ENCODE assay signal across 1 cellular context in the genomic region with DNA sequence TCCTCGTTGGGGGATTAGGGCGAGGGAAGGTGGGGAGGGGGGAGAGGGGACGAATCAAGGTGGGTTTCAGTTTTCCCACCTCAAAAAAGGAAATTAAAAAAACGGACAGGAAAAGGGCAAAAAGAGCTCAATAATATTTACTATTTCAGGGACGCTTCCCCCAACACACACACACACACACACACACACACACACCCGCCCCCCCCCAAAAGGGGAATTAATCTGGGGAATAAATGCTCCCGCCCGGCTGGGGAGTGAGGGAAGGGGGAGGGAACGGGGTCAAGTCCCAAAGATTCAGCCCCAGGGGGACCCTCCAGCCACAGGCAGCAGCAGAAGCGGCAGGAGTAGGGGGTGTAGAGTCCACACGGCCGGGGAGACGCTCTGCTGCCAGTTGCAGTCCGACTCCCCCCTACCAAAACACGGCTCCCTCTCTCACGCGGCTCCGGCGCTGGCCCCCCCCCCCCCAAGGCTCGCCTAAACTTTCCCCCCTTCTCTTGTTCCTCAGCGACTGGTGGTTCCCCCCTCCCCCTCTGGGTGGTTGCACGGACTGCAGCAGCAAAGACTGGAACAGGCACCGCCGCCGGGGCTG.
TF ChIP-seq lines count a peak whose summit lies in the region.

No MANE protein-coding gene starts in this region.

TF ChIP-seq in K562, 482 proteins besides CTCF, POLR2A, EP300 and RAD21 (continued from another document and continues in another):
- TF ChIP-seq, protein P1, sequence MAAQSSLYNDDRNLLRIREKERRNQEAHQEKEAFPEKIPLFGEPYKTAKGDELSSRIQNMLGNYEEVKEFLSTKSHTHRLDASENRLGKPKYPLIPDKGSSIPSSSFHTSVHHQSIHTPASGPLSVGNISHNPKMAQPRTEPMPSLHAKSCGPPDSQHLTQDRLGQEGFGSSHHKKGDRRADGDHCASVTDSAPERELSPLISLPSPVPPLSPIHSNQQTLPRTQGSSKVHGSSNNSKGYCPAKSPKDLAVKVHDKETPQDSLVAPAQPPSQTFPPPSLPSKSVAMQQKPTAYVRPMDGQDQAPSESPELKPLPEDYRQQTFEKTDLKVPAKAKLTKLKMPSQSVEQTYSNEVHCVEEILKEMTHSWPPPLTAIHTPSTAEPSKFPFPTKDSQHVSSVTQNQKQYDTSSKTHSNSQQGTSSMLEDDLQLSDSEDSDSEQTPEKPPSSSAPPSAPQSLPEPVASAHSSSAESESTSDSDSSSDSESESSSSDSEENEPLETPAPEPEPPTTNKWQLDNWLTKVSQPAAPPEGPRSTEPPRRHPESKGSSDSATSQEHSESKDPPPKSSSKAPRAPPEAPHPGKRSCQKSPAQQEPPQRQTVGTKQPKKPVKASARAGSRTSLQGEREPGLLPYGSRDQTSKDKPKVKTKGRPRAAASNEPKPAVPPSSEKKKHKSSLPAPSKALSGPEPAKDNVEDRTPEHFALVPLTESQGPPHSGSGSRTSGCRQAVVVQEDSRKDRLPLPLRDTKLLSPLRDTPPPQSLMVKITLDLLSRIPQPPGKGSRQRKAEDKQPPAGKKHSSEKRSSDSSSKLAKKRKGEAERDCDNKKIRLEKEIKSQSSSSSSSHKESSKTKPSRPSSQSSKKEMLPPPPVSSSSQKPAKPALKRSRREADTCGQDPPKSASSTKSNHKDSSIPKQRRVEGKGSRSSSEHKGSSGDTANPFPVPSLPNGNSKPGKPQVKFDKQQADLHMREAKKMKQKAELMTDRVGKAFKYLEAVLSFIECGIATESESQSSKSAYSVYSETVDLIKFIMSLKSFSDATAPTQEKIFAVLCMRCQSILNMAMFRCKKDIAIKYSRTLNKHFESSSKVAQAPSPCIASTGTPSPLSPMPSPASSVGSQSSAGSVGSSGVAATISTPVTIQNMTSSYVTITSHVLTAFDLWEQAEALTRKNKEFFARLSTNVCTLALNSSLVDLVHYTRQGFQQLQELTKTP (IDR thresholded peaks at IDR 0.05; ENCODE audit: low read depth in 1 of 2, partially characterized antibody in 2 of 2) = no peak
- TF ChIP-seq, protein P2, sequence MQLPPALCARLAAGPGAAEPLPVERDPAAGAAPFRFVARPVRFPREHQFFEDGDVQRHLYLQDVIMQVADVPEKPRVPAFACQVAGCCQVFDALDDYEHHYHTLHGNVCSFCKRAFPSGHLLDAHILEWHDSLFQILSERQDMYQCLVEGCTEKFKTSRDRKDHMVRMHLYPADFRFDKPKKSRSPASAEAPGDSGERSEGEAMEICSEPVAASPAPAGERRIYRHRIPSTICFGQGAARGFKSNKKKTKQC (CRISPR knock-in tag; IDR thresholded peaks at IDR 0.05) = no peak; the same call in 1 of the 2 replicates
- TF ChIP-seq SAP30 (IDR thresholded peaks at IDR 0.05; ENCODE audit: borderline replicate concordance, insufficient read depth, low read depth, low read length, poor library complexity, severe bottlenecking) = peak; percentile 38
- no peak for TF ChIP-seq HDAC8 (tag; IDR thresholded peaks at IDR 0.05)
- 0 out of 2 replicates have a peak, but pooled peaks have one; percentile 67 for TF ChIP-seq KAT7 (CRISPR knock-in tag; IDR thresholded peaks at IDR 0.05; ENCODE audit: borderline replicate concordance)
- TF ChIP-seq, protein P3, sequence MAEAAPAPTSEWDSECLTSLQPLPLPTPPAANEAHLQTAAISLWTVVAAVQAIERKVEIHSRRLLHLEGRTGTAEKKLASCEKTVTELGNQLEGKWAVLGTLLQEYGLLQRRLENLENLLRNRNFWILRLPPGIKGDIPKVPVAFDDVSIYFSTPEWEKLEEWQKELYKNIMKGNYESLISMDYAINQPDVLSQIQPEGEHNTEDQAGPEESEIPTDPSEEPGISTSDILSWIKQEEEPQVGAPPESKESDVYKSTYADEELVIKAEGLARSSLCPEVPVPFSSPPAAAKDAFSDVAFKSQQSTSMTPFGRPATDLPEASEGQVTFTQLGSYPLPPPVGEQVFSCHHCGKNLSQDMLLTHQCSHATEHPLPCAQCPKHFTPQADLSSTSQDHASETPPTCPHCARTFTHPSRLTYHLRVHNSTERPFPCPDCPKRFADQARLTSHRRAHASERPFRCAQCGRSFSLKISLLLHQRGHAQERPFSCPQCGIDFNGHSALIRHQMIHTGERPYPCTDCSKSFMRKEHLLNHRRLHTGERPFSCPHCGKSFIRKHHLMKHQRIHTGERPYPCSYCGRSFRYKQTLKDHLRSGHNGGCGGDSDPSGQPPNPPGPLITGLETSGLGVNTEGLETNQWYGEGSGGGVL (CRISPR knock-in tag; IDR thresholded peaks at IDR 0.05) = no peak
- no peak for TF ChIP-seq NR1H2 (CRISPR knock-in tag; IDR thresholded peaks at IDR 0.05)
- no peak for TF ChIP-seq GTF2A2 (tag; IDR thresholded peaks at IDR 0.05)
- no peak for TF ChIP-seq ZNF780A (CRISPR knock-in tag; IDR thresholded peaks at IDR 0.05)
- TF ChIP-seq, protein P4, sequence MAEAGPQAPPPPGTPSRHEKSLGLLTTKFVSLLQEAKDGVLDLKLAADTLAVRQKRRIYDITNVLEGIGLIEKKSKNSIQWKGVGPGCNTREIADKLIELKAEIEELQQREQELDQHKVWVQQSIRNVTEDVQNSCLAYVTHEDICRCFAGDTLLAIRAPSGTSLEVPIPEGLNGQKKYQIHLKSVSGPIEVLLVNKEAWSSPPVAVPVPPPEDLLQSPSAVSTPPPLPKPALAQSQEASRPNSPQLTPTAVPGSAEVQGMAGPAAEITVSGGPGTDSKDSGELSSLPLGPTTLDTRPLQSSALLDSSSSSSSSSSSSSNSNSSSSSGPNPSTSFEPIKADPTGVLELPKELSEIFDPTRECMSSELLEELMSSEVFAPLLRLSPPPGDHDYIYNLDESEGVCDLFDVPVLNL (CRISPR knock-in tag; IDR thresholded peaks at IDR 0.05; ENCODE audit: low read depth) = no peak
- TF ChIP-seq, protein P5, sequence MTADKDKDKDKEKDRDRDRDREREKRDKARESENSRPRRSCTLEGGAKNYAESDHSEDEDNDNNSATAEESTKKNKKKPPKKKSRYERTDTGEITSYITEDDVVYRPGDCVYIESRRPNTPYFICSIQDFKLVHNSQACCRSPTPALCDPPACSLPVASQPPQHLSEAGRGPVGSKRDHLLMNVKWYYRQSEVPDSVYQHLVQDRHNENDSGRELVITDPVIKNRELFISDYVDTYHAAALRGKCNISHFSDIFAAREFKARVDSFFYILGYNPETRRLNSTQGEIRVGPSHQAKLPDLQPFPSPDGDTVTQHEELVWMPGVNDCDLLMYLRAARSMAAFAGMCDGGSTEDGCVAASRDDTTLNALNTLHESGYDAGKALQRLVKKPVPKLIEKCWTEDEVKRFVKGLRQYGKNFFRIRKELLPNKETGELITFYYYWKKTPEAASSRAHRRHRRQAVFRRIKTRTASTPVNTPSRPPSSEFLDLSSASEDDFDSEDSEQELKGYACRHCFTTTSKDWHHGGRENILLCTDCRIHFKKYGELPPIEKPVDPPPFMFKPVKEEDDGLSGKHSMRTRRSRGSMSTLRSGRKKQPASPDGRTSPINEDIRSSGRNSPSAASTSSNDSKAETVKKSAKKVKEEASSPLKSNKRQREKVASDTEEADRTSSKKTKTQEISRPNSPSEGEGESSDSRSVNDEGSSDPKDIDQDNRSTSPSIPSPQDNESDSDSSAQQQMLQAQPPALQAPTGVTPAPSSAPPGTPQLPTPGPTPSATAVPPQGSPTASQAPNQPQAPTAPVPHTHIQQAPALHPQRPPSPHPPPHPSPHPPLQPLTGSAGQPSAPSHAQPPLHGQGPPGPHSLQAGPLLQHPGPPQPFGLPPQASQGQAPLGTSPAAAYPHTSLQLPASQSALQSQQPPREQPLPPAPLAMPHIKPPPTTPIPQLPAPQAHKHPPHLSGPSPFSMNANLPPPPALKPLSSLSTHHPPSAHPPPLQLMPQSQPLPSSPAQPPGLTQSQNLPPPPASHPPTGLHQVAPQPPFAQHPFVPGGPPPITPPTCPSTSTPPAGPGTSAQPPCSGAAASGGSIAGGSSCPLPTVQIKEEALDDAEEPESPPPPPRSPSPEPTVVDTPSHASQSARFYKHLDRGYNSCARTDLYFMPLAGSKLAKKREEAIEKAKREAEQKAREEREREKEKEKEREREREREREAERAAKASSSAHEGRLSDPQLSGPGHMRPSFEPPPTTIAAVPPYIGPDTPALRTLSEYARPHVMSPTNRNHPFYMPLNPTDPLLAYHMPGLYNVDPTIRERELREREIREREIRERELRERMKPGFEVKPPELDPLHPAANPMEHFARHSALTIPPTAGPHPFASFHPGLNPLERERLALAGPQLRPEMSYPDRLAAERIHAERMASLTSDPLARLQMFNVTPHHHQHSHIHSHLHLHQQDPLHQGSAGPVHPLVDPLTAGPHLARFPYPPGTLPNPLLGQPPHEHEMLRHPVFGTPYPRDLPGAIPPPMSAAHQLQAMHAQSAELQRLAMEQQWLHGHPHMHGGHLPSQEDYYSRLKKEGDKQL (CRISPR knock-in tag; IDR thresholded peaks at IDR 0.05; ENCODE audit: borderline replicate concordance) = no peak
- TF ChIP-seq, protein P6, sequence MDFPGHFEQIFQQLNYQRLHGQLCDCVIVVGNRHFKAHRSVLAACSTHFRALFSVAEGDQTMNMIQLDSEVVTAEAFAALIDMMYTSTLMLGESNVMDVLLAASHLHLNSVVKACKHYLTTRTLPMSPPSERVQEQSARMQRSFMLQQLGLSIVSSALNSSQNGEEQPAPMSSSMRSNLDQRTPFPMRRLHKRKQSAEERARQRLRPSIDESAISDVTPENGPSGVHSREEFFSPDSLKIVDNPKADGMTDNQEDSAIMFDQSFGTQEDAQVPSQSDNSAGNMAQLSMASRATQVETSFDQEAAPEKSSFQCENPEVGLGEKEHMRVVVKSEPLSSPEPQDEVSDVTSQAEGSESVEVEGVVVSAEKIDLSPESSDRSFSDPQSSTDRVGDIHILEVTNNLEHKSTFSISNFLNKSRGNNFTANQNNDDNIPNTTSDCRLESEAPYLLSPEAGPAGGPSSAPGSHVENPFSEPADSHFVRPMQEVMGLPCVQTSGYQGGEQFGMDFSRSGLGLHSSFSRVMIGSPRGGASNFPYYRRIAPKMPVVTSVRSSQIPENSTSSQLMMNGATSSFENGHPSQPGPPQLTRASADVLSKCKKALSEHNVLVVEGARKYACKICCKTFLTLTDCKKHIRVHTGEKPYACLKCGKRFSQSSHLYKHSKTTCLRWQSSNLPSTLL (IDR thresholded peaks at IDR 0.05) = no peak
- peak; percentile 56; the same call in 1 of the 2 replicates for TF ChIP-seq FOXJ2 (tag; IDR thresholded peaks at IDR 0.05)
- TF ChIP-seq, protein P7, sequence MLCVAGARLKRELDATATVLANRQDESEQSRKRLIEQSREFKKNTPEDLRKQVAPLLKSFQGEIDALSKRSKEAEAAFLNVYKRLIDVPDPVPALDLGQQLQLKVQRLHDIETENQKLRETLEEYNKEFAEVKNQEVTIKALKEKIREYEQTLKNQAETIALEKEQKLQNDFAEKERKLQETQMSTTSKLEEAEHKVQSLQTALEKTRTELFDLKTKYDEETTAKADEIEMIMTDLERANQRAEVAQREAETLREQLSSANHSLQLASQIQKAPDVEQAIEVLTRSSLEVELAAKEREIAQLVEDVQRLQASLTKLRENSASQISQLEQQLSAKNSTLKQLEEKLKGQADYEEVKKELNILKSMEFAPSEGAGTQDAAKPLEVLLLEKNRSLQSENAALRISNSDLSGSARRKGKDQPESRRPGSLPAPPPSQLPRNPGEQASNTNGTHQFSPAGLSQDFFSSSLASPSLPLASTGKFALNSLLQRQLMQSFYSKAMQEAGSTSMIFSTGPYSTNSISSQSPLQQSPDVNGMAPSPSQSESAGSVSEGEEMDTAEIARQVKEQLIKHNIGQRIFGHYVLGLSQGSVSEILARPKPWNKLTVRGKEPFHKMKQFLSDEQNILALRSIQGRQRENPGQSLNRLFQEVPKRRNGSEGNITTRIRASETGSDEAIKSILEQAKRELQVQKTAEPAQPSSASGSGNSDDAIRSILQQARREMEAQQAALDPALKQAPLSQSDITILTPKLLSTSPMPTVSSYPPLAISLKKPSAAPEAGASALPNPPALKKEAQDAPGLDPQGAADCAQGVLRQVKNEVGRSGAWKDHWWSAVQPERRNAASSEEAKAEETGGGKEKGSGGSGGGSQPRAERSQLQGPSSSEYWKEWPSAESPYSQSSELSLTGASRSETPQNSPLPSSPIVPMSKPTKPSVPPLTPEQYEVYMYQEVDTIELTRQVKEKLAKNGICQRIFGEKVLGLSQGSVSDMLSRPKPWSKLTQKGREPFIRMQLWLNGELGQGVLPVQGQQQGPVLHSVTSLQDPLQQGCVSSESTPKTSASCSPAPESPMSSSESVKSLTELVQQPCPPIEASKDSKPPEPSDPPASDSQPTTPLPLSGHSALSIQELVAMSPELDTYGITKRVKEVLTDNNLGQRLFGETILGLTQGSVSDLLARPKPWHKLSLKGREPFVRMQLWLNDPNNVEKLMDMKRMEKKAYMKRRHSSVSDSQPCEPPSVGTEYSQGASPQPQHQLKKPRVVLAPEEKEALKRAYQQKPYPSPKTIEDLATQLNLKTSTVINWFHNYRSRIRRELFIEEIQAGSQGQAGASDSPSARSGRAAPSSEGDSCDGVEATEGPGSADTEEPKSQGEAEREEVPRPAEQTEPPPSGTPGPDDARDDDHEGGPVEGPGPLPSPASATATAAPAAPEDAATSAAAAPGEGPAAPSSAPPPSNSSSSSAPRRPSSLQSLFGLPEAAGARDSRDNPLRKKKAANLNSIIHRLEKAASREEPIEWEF (CRISPR knock-in tag; IDR thresholded peaks at IDR 0.05) = no peak
- no peak for TF ChIP-seq CC2D1A (IDR thresholded peaks at IDR 0.05)
- TF ChIP-seq ZNF668 (CRISPR knock-in tag; IDR thresholded peaks at IDR 0.05) = no peak
- TF ChIP-seq CAMTA2 (CRISPR knock-in tag; conservative IDR thresholded peaks at IDR 0.05) = no peak
- TF ChIP-seq, protein P8, sequence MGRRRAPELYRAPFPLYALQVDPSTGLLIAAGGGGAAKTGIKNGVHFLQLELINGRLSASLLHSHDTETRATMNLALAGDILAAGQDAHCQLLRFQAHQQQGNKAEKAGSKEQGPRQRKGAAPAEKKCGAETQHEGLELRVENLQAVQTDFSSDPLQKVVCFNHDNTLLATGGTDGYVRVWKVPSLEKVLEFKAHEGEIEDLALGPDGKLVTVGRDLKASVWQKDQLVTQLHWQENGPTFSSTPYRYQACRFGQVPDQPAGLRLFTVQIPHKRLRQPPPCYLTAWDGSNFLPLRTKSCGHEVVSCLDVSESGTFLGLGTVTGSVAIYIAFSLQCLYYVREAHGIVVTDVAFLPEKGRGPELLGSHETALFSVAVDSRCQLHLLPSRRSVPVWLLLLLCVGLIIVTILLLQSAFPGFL (CRISPR knock-in tag; IDR thresholded peaks at IDR 0.05) = no peak
- no peak for TF ChIP-seq HEY1 (CRISPR knock-in tag; IDR thresholded peaks at IDR 0.05; ENCODE audit: borderline replicate concordance)
- TF ChIP-seq BHLHE40 (IDR thresholded peaks at IDR 0.05; ENCODE audit: low read length) = no peak
- TF ChIP-seq, protein P9, sequence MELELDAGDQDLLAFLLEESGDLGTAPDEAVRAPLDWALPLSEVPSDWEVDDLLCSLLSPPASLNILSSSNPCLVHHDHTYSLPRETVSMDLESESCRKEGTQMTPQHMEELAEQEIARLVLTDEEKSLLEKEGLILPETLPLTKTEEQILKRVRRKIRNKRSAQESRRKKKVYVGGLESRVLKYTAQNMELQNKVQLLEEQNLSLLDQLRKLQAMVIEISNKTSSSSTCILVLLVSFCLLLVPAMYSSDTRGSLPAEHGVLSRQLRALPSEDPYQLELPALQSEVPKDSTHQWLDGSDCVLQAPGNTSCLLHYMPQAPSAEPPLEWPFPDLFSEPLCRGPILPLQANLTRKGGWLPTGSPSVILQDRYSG (tag; conservative IDR thresholded peaks at IDR 0.05; ENCODE audit: low read depth) = no peak
- no peak for TF ChIP-seq ZNF134 (CRISPR knock-in tag; conservative IDR thresholded peaks at IDR 0.05)
- TF ChIP-seq ZC3H8 (IDR thresholded peaks at IDR 0.05) = no peak
- TF ChIP-seq ASH1L (IDR thresholded peaks at IDR 0.05; ENCODE audit: borderline replicate concordance, low read depth, partially characterized antibody) = no peak
- TF ChIP-seq, protein P10, sequence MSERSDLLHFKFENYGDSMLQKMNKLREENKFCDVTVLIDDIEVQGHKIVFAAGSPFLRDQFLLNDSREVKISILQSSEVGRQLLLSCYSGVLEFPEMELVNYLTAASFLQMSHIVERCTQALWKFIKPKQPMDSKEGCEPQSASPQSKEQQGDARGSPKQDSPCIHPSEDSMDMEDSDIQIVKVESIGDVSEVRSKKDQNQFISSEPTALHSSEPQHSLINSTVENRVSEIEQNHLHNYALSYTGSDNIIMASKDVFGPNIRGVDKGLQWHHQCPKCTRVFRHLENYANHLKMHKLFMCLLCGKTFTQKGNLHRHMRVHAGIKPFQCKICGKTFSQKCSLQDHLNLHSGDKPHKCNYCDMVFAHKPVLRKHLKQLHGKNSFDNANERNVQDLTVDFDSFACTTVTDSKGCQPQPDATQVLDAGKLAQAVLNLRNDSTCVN (CRISPR knock-in tag; IDR thresholded peaks at IDR 0.05) = peak; percentile 74
- TF ChIP-seq ZNF766 (CRISPR knock-in tag; conservative IDR thresholded peaks at IDR 0.05) = no peak
